ENCODE assay signal across 12 cellular contexts in the genomic region with DNA sequence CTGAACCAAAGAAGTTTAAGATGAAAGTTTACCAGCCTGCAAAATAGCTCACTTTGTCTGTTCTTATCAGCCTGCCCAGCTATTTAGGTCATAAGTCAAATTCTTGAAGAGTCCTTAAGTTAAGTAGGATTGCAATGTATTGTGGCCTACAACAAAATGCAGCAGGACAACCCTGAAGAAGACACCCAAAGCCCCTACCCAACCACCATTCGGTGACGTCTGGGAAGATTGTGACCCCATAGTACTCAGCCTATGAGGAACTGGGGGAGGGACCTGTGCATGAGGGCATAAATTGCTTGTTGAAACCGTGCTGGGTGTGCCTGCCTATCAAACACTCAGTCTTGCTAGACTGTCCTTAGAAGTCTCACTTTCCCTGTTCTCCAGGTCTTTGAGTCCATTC. TPM values are rescaled to one million over a fixed set of nuclear protein-coding genes. Genes with fewer than 3 reads are reported as not detected.
A peak's percentile ranks its signal among the peaks of the same experiment; 100 is the strongest.
DNase-seq lines count a peak whose midpoint lies in the region; ATAC-seq and TF ChIP-seq lines count a peak whose summit lies in the region.
"Had no signal": no experiment of that assay in that cellular context is flagged by ENCODE, and none has a peak within 500 bp of the region (broad histone marks: within the 10 kb centered on the region; RNA-seq: fewer than 3 reads in every experiment).

No MANE protein-coding gene starts in this region.

- peaks cover 7% of the 10 kb centered on the region for H3K27me3 Mint-ChIP-seq in activated CD8-positive, alpha-beta T cell treated with anti-CD3 and anti-CD28 coated beads for 36 hours

- TF ChIP-seq CTCF in Loucy (conservative IDR thresholded peaks at IDR 0.05; ENCODE audit: low read length) (no peak), left lung (IDR thresholded peaks at IDR 0.05) (no peak), hepatocyte (IDR thresholded peaks at IDR 0.05; ENCODE audit: poor library complexity) (no peak)
- no peak for TF ChIP-seq CTCF in activated CD8-positive, alpha-beta T cell treated with anti-CD3 and anti-CD28 coated beads for 36 hours (IDR thresholded peaks at IDR 0.05)

- H3K36me3 ChIP-seq in Loucy (ENCODE audit: insufficient read depth, low read length) (no peaks in the 10 kb centered on the region), left lung (no peaks in the 10 kb centered on the region), hepatocyte (replicated peaks; ENCODE audit: insufficient read depth, low read depth) (no peaks in the 10 kb centered on the region)
- H3K36me3 ChIP-seq: BLaER1 had no signal

- ATAC-seq in left lung (peak; percentile 36), GM19023 (IDR thresholded peaks at IDR 0.05; ENCODE audit: unreplicated experiment) (no peak)
- no peak for ATAC-seq in activated CD8-positive, alpha-beta T cell treated with anti-CD3 and anti-CD28 coated beads for 36 hours

- H3K4me3 Mint-ChIP-seq in activated CD8-positive, alpha-beta T cell treated with anti-CD3 and anti-CD28 coated beads for 36 hours: no peak overlapping the region
- H3K4me3 Mint-ChIP-seq: CD8-positive, alpha-beta memory T cell had no signal

- no peak overlapping the region for H3K27ac Mint-ChIP-seq in activated CD8-positive, alpha-beta T cell treated with anti-CD3 and anti-CD28 coated beads for 36 hours

- H3K4me1 ChIP-seq in Loucy (ENCODE audit: insufficient read depth, low read length, poor library complexity, severe bottlenecking): peaks cover 13% of the 10 kb centered on the region
- H3K4me1 ChIP-seq in left lung: peaks cover 0 to 33% of the 10 kb centered on the region in 2 donors
- peaks cover 10% of the 10 kb centered on the region for H3K4me1 ChIP-seq in hepatocyte (ENCODE audit: insufficient read depth)
- H3K4me1 ChIP-seq: BLaER1 had no signal

- POLR2A ChIA-PET in activated CD8-positive, alpha-beta T cell treated with anti-CD3 and anti-CD28 coated beads for 36 hours (lab: Charles Lee): no interaction called here

- 0 out of 2 replicates have a peak overlapping the region, but pooled peaks have one; percentile 68 for H2AFZ ChIP-seq in Loucy (ENCODE audit: low read length)
- no peak overlapping the region for H2AFZ ChIP-seq in hepatocyte
- H2AFZ ChIP-seq: GM23248 had no signal

- peak; percentile 24 for DNase-seq in amniotic epithelial cell (ENCODE audit: low read depth)
- DNase-seq in left lung: no peak
- DNase-seq in activated CD8-positive, alpha-beta T cell treated with anti-CD3 and anti-CD28 coated beads for 36 hours: no peak
- DNase-seq in SKM-1 (lab: John Stamatoyannopoulos, UW; ENCODE audit: unreplicated experiment): no peak
- no peak for DNase-seq in hepatocyte (ENCODE audit: low spot score)
- DNase-seq: CD8-positive, alpha-beta memory T cell; DMS53; GF-D8; GM23248 had no signal

- H3K4me1 Mint-ChIP-seq in activated CD8-positive, alpha-beta T cell treated with anti-CD3 and anti-CD28 coated beads for 36 hours (ENCODE audit: low read depth): peaks cover 5% of the 10 kb centered on the region

- CTCF ChIA-PET in activated CD8-positive, alpha-beta T cell treated with anti-CD3 and anti-CD28 coated beads for 36 hours (lab: Charles Lee): interaction anchor here (1.0 to 2.6 kb wide), 2 partner anchors 179 to 204 kb away, joined by 3 to 42 read pairs; no protein-coding TSS in a partner anchor

- H3K36me3 Mint-ChIP-seq in activated CD8-positive, alpha-beta T cell treated with anti-CD3 and anti-CD28 coated beads for 36 hours (ENCODE audit: low read depth): no peaks in the 10 kb centered on the region
- H3K36me3 Mint-ChIP-seq: CD8-positive, alpha-beta memory T cell had no signal

- no peak overlapping the region for H3K4me3 ChIP-seq in Loucy (ENCODE audit: low read length, poor library complexity, severe bottlenecking)
- no peak overlapping the region for H3K4me3 ChIP-seq in left lung
- H3K4me3 ChIP-seq in hepatocyte: no peak overlapping the region
- H3K4me3 ChIP-seq: BLaER1, GM23248 had no signal

- 66% methylated on average over 3 of the region's 3 CpGs for WGBS in hepatocyte (ENCODE audit: low lambda C conversion rate, missing lambda C conversion rate)

- H3K27ac ChIP-seq in left lung (no peak overlapping the region), hepatocyte (no peak overlapping the region)
- H3K27ac ChIP-seq: BLaER1, GM23248 had no signal

- H3K9ac ChIP-seq in Loucy (ENCODE audit: low read depth, low read length, poor library complexity, severe bottlenecking): no peak overlapping the region
- H3K9ac ChIP-seq: BLaER1, GM23248 had no signal

- H3K79me2 ChIP-seq in Loucy (ENCODE audit: insufficient read depth, low read length) (no peaks in the 10 kb centered on the region), hepatocyte (no peaks in the 10 kb centered on the region)

- no peaks in the 10 kb centered on the region for H3K27me3 ChIP-seq in Loucy (ENCODE audit: insufficient read depth, low read length, poor library complexity, severe bottlenecking)
- no peaks in the 10 kb centered on the region for H3K27me3 ChIP-seq in left lung
- no peaks in the 10 kb centered on the region for H3K27me3 ChIP-seq in hepatocyte
- H3K27me3 ChIP-seq: BLaER1 had no signal

- H4K20me1 ChIP-seq in Loucy (ENCODE audit: insufficient read depth, low read length, poor library complexity, severe bottlenecking): no peaks in the 10 kb centered on the region
- H4K20me1 ChIP-seq in hepatocyte (ENCODE audit: insufficient read depth, poor library complexity, severe bottlenecking): no peaks in the 10 kb centered on the region
- H4K20me1 ChIP-seq: BLaER1 had no signal

- no peaks in the 10 kb centered on the region for H3K9me3 ChIP-seq in Loucy (ENCODE audit: insufficient read depth, low read depth, low read length)
- H3K9me3 ChIP-seq in left lung: no peaks in the 10 kb centered on the region
- no peaks in the 10 kb centered on the region for H3K9me3 ChIP-seq in hepatocyte (ENCODE audit: low read depth)

- H3F3A ChIP-seq in Loucy (ENCODE audit: low read depth): no peaks in the 10 kb centered on the region

- H3K9me2 ChIP-seq in Loucy (replicated peaks; ENCODE audit: low read depth, low read length): no peaks in the 10 kb centered on the region
- no peaks in the 10 kb centered on the region for H3K9me2 ChIP-seq in hepatocyte (replicated peaks; ENCODE audit: insufficient read depth)

- no peaks in the 10 kb centered on the region for H3K9me3 Mint-ChIP-seq in activated CD8-positive, alpha-beta T cell treated with anti-CD3 and anti-CD28 coated beads for 36 hours

- intact Hi-C loops in left lung (cut with DNase I): loop anchor here (10.0 kb wide), 3 partner anchors 56 to 434 kb away; no protein-coding TSS in a partner anchor
- intact Hi-C loops in activated CD8-positive, alpha-beta T cell treated with anti-CD3 and anti-CD28 coated beads for 36 hours (cut with micrococcal nuclease): loop anchor here (5.0 kb wide), 2 partner anchors 53 to 432 kb away; no protein-coding TSS in a partner anchor

- H3K4me2 ChIP-seq in Loucy (ENCODE audit: low read depth, low read length, poor library complexity, severe bottlenecking): no peak overlapping the region
- H3K4me2 ChIP-seq in hepatocyte: no peak overlapping the region
- H3K4me2 ChIP-seq: BLaER1 had no signal

RNA-seq across cellular contexts. Expression of a gene that starts 50.5 kb away (rescaled TPM):
- total RNA-seq in left lung (10 to 100 TPM; 17.2 to 19.0 TPM), hepatocyte (41.6 and 45.4 TPM in 2 replicates)
- 10 to 100 TPM; 16.9 to 17.2 TPM for total RNA-seq in activated CD8-positive, alpha-beta T cell treated with anti-CD3 and anti-CD28 coated beads for 36 hours
- polyA plus RNA-seq in hepatocyte: 28.2 and 42.5 TPM in 2 replicates
